Comparison of ENCODE assay signal across 1 cellular context in the genomic region with DNA sequence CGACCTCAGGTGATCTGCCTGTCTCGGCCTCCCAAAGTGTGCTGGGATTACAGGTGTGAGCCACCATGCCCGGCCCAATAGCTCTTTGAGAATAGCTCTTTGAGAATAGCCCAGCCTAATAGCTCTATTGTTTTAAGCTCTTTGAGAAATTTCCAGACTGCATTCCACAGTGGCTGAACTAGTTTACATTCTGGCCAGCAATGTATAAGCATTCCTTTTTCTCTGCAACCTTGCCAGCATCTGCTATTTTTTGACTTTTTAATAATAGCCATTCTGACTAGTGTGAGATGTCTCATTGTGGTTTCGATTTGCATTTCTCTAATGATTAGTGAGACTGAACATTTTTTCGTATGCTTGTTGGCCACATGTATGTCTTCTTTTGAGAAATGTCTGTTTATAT.
TF ChIP-seq lines count a peak whose summit lies in the region.

No MANE protein-coding gene starts in this region.

TF ChIP-seq in GM12878, 131 proteins besides CTCF, POLR2A, EP300 and RAD21:
- TF ChIP-seq FOXM1 (IDR thresholded peaks at IDR 0.05; ENCODE audit: low read depth, low read length) (0 out of 2 replicates have a peak, but pooled peaks have one; percentile 28), JUNB (IDR thresholded peaks at IDR 0.05) (peak; percentile 49), POU2F2 (IDR thresholded peaks at IDR 0.05; ENCODE audit: borderline replicate concordance, low read depth, low read length) (peak; percentile 74; the same call in 1 of the 3 replicates), ATF7 (IDR thresholded peaks at IDR 0.05; ENCODE audit: low read depth) (peak; percentile 42; the same call in 1 of the 2 replicates), ZNF217 (IDR thresholded peaks at IDR 0.05) (peak; percentile 37; the same call in 1 of the 2 replicates), RUNX3 (IDR thresholded peaks at IDR 0.05; ENCODE audit: low read length) (peak; percentile 82), MEF2A (IDR thresholded peaks at IDR 0.05; ENCODE audit: insufficient read depth, low read depth, low read length) (peak; percentile 65; the same call in 1 of the 2 replicates), MEF2B (IDR thresholded peaks at IDR 0.05; ENCODE audit: partially characterized antibody, poor library complexity, severe bottlenecking) (peak; percentile 55), MTA2 (IDR thresholded peaks at IDR 0.05; ENCODE audit: low read depth) (peak; percentile 72), IKZF1 (conservative IDR thresholded peaks at IDR 0.05) (0 out of 2 replicates have a peak, but pooled peaks have one; percentile 14)
- TF ChIP-seq, protein P1, sequence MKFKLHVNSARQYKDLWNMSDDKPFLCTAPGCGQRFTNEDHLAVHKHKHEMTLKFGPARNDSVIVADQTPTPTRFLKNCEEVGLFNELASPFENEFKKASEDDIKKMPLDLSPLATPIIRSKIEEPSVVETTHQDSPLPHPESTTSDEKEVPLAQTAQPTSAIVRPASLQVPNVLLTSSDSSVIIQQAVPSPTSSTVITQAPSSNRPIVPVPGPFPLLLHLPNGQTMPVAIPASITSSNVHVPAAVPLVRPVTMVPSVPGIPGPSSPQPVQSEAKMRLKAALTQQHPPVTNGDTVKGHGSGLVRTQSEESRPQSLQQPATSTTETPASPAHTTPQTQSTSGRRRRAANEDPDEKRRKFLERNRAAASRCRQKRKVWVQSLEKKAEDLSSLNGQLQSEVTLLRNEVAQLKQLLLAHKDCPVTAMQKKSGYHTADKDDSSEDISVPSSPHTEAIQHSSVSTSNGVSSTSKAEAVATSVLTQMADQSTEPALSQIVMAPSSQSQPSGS (IDR thresholded peaks at IDR 0.05; ENCODE audit: low read length) = peak; percentile 42; the same call in 1 of the 2 replicates
- TF ChIP-seq, protein P2, sequence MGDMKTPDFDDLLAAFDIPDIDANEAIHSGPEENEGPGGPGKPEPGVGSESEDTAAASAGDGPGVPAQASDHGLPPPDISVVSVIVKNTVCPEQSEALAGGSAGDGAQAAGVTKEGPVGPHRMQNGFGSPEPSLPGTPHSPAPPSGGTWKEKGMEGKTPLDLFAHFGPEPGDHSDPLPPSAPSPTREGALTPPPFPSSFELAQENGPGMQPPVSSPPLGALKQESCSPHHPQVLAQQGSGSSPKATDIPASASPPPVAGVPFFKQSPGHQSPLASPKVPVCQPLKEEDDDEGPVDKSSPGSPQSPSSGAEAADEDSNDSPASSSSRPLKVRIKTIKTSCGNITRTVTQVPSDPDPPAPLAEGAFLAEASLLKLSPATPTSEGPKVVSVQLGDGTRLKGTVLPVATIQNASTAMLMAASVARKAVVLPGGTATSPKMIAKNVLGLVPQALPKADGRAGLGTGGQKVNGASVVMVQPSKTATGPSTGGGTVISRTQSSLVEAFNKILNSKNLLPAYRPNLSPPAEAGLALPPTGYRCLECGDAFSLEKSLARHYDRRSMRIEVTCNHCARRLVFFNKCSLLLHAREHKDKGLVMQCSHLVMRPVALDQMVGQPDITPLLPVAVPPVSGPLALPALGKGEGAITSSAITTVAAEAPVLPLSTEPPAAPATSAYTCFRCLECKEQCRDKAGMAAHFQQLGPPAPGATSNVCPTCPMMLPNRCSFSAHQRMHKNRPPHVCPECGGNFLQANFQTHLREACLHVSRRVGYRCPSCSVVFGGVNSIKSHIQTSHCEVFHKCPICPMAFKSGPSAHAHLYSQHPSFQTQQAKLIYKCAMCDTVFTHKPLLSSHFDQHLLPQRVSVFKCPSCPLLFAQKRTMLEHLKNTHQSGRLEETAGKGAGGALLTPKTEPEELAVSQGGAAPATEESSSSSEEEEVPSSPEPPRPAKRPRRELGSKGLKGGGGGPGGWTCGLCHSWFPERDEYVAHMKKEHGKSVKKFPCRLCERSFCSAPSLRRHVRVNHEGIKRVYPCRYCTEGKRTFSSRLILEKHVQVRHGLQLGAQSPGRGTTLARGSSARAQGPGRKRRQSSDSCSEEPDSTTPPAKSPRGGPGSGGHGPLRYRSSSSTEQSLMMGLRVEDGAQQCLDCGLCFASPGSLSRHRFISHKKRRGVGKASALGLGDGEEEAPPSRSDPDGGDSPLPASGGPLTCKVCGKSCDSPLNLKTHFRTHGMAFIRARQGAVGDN (IDR thresholded peaks at IDR 0.05) = peak; percentile 48; the same call in 1 of the 2 replicates
- TF ChIP-seq, protein P3, sequence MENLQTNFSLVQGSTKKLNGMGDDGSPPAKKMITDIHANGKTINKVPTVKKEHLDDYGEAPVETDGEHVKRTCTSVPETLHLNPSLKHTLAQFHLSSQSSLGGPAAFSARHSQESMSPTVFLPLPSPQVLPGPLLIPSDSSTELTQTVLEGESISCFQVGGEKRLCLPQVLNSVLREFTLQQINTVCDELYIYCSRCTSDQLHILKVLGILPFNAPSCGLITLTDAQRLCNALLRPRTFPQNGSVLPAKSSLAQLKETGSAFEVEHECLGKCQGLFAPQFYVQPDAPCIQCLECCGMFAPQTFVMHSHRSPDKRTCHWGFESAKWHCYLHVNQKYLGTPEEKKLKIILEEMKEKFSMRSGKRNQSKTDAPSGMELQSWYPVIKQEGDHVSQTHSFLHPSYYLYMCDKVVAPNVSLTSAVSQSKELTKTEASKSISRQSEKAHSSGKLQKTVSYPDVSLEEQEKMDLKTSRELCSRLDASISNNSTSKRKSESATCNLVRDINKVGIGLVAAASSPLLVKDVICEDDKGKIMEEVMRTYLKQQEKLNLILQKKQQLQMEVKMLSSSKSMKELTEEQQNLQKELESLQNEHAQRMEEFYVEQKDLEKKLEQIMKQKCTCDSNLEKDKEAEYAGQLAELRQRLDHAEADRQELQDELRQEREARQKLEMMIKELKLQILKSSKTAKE (IDR thresholded peaks at IDR 0.05; ENCODE audit: low read depth, poor library complexity, severe bottlenecking) = peak; percentile 56
TF ChIP-seq in GM12878: peak in this region for 13; not testable (repeated sequence) for 118.
